ENCODE assay signal across 8 cellular contexts in genomic region chr15:56243117-56243773, GRCh38. TPM values are rescaled to one million over a fixed set of nuclear protein-coding genes. Genes with fewer than 3 reads are reported as not detected.
DNase-seq lines count a peak whose midpoint lies in the region; ATAC-seq and TF ChIP-seq lines count a peak whose summit lies in the region.

No MANE protein-coding gene starts in this region.

- peak overlapping the region; percentile 78 for H3K4me2 ChIP-seq in DND-41 (ENCODE audit: insufficient read depth, low read length)

- H2AFZ ChIP-seq in DND-41 (ENCODE audit: low read depth, low read length), result peak overlapping the region; percentile 68

- H3K9me3 Mint-ChIP-seq in HFFc6, result no peaks in the 10 kb centered on the region
- no peaks in the 10 kb centered on the region for H3K9me3 Mint-ChIP-seq in activated CD4-positive, alpha-beta memory T cell treated with anti-CD3 and anti-CD28 coated beads, Interleukin-2, amount 10 ng/mL, durations not matched to agents 7 days and 5 days

- H3K27me3 ChIP-seq in DND-41 (ENCODE audit: insufficient read depth, low read length, poor library complexity), result no peaks in the 10 kb centered on the region

- H3K4me3 Mint-ChIP-seq in HFFc6, result peak overlapping the region; percentile 98
- H3K4me3 Mint-ChIP-seq in activated CD4-positive, alpha-beta memory T cell treated with anti-CD3 and anti-CD28 coated beads, Interleukin-2, amount 10 ng/mL, durations not matched to agents 7 days and 5 days, result peak overlapping the region; percentile 99

- H3K79me2 ChIP-seq in DND-41 (ENCODE audit: insufficient read depth, low read length), result peaks cover 70% of the 10 kb centered on the region

- H3K4me1 ChIP-seq in DND-41 (ENCODE audit: insufficient read depth, low read length), result peaks cover 47% of the 10 kb centered on the region

- 0 out of 2 replicates have a peak, but pooled peaks cover 3% of the 10 kb centered on the region for H3K27me3 Mint-ChIP-seq in HFFc6 (ENCODE audit: insufficient read depth)
- no peaks in the 10 kb centered on the region for H3K27me3 Mint-ChIP-seq in activated CD4-positive, alpha-beta memory T cell treated with anti-CD3 and anti-CD28 coated beads, Interleukin-2, amount 10 ng/mL, durations not matched to agents 7 days and 5 days

- peak overlapping the region; percentile 62 to 63 for H3K4me3 ChIP-seq in DND-41 (ENCODE audit: low read depth in 1 of 2, low read length in 2 of 2)

- no peak overlapping the region; the same call in 1 of the 2 replicates for H3K27ac Mint-ChIP-seq in HFFc6
- peak overlapping the region; percentile 94 for H3K27ac Mint-ChIP-seq in activated CD4-positive, alpha-beta memory T cell treated with anti-CD3 and anti-CD28 coated beads, Interleukin-2, amount 10 ng/mL, durations not matched to agents 7 days and 5 days

- POLR2A ChIA-PET in activated CD4-positive, alpha-beta memory T cell treated with anti-CD3 and anti-CD28 coated beads, Interleukin-2, amount 10 ng/mL, durations not matched to agents 7 days and 5 days (lab: Charles Lee), result no interaction called here

- H3K36me3 ChIP-seq in DND-41 (ENCODE audit: insufficient read depth, low read length), result peaks cover 14% of the 10 kb centered on the region

- peak overlapping the region; percentile 87 for H3K9ac ChIP-seq in DND-41 (ENCODE audit: low read depth, low read length)

- CTCF ChIA-PET in activated CD4-positive, alpha-beta memory T cell treated with anti-CD3 and anti-CD28 coated beads, Interleukin-2, amount 10 ng/mL, durations not matched to agents 7 days and 5 days (lab: Charles Lee), result interaction anchor here (0.7 to 1.3 kb wide), 3 partner anchors 76 to 249 kb away, joined by 3 read pairs; no protein-coding TSS in a partner anchor

- no peaks in the 10 kb centered on the region; the same call in 1 of the 2 replicates for H3K36me3 Mint-ChIP-seq in HFFc6 (ENCODE audit: low read depth)
- peaks cover 19% of the 10 kb centered on the region for H3K36me3 Mint-ChIP-seq in activated CD4-positive, alpha-beta memory T cell treated with anti-CD3 and anti-CD28 coated beads, Interleukin-2, amount 10 ng/mL, durations not matched to agents 7 days and 5 days (ENCODE audit: low read depth)

- peaks cover 47% of the 10 kb centered on the region for H3K4me1 Mint-ChIP-seq in HFFc6 (ENCODE audit: low read depth)
- peaks cover 45% of the 10 kb centered on the region for H3K4me1 Mint-ChIP-seq in activated CD4-positive, alpha-beta memory T cell treated with anti-CD3 and anti-CD28 coated beads, Interleukin-2, amount 10 ng/mL, durations not matched to agents 7 days and 5 days

- DNase-seq in DND-41 (peak; percentile 73), HFFc6 (no peak), NCI-H2227 treated with DMSO at 0.1 percent for 48 hours (lab: John Stamatoyannopoulos, UW) (peak; percentile 24), epithelial cell of prostate (ENCODE audit: low read depth, low spot score) (no peak), midbrain (lab: John Stamatoyannopoulos, UW) (peak; percentile 70)
- DNase-seq in activated CD4-positive, alpha-beta memory T cell treated with anti-CD3 and anti-CD28 coated beads, Interleukin-2, amount 10 ng/mL, durations not matched to agents 7 days and 5 days, result peak; percentile 45
- peak; percentile 7 for DNase-seq in stimulated activated CD8-positive, alpha-beta memory T cell treated with anti-CD3 and anti-CD28 coated beads, Interleukin-7, amount 100 ng/mL, for 24 hours (ENCODE audit: low read depth)

- no peak for TF ChIP-seq CTCF in DND-41 (IDR thresholded peaks at IDR 0.05; ENCODE audit: borderline replicate concordance, extremely low read depth, low read length, poor library complexity, severe bottlenecking)
- no peak for TF ChIP-seq CTCF in HFFc6 (IDR thresholded peaks at IDR 0.05)

- ATAC-seq in DND-41 (ENCODE audit: insufficient read depth, low read depth) (peak; percentile 18), HG03039 (IDR thresholded peaks at IDR 0.05; ENCODE audit: unreplicated experiment) (no peak)

- H3K27ac ChIP-seq in DND-41 (ENCODE audit: low read length) (peak overlapping the region; percentile 97), epithelial cell of prostate (peak overlapping the region; percentile 90)

- H3K9me3 ChIP-seq in DND-41 (ENCODE audit: insufficient read depth, low read length, severe bottlenecking), result no peaks in the 10 kb centered on the region

- H4K20me1 ChIP-seq in DND-41 (ENCODE audit: insufficient read depth, low read length), result peaks cover 5% of the 10 kb centered on the region; the same call in 1 of the 2 replicates

RNA-seq across cellular contexts. Expression of gene RFX7, which starts 0.4 kb away (rescaled TPM):
- total RNA-seq in HFFc6 (2021; fragmentation: NEBNext Ultra II Directional; extraction: Animal tissue kit (Norgen Biotek cat#: 25700)), result 10 to 100 TPM; 13.8 to 20.1 (median 16.5) TPM
- total RNA-seq in activated CD4-positive, alpha-beta memory T cell treated with anti-CD3 and anti-CD28 coated beads, Interleukin-2, amount 10 ng/mL, durations not matched to agents 7 days and 5 days, result 10 to 100 TPM; 38.4 to 41.0 TPM

Comparison
In these comparisons a context has a peak if more than half of its experiments do, and no peak if none do; other contexts are left out.
1. DNase-seq: peak in DND-41 (single experiment), NCI-H2227 treated with DMSO at 0.1 percent for 48 hours (single experiment), activated CD4-positive, alpha-beta memory T cell treated with anti-CD3 and anti-CD28 coated beads, Interleukin-2, amount 10 ng/mL, durations not matched to agents 7 days and 5 days (single experiment), midbrain (single experiment) and stimulated activated CD8-positive, alpha-beta memory T cell treated with anti-CD3 and anti-CD28 coated beads, Interleukin-7, amount 100 ng/mL, for 24 hours (single experiment); none in HFFc6 (single experiment) and epithelial cell of prostate (single experiment).